Comparison of ENCODE assay signal across 1 cellular context in the genomic region with DNA sequence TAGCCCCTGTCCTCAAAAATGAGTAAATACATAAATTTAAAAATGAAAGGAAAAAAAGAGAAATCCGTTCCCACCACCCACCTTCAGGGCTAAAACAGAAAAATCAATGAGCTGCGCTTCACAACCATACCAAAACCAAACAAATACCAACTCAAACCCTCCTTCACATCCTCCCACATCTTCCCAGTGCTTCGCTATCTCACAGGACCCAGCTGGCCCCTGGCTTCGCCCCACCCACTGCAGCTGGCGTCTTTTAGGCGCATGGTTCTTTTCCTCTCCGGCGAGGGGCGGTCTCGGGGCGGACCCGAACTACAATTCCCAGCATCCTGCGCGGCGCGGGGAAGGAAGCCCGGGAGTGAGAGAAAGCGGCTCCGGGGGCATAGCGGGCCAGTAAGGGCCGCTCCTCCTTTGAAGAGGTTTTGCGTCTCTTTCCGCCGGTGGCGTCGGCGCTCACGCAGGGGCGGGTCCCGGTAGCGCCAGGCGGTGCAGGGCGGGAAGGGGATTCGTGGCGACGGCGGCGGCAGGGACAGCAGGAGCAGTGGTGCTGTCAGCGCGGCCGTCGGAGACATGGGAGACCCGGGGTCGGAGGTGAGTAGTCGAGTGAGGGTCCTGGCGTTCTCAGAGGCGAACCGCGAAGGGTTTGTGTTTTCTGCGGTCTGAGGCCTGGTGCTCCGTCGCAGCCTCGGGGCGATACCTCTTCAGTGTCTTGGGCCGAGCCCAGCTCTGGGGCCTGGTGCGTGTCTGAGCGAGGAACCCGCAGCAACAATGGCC.
TF ChIP-seq lines count a peak whose summit lies in the region.

A gene with protein sequence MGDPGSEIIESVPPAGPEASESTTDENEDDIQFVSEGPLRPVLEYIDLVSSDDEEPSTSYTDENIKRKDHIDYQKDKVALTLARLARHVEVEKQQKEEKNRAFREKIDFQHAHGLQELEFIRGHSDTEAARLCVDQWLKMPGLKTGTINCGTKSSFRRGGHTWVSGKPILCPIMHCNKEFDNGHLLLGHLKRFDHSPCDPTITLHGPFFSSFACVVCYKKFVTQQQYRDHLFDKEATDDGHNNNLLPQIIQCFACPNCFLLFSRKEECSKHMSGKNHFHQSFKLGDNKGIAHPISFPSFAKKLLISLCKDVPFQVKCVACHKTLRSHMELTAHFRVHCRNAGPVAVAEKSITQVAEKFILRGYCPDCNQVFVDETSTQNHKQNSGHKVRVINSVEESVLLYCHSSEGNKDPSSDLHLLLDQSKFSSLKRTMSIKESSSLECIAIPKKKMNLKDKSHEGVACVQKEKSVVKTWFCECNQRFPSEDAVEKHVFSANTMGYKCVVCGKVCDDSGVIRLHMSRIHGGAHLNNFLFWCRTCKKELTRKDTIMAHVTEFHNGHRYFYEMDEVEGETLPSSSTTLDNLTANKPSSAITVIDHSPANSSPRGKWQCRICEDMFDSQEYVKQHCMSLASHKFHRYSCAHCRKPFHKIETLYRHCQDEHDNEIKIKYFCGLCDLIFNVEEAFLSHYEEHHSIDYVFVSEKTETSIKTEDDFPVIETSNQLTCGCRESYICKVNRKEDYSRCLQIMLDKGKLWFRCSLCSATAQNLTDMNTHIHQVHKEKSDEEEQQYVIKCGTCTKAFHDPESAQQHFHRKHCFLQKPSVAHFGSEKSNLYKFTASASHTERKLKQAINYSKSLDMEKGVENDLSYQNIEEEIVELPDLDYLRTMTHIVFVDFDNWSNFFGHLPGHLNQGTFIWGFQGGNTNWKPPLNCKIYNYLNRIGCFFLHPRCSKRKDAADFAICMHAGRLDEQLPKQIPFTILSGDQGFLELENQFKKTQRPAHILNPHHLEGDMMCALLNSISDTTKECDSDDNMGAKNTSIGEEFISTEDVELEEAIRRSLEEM (plus strand): TSS at position 502 of the 771 bp plus-strand sequence. CDS start 66 bp downstream, at position 568.

TF ChIP-seq in HepG2, 621 proteins besides CTCF, POLR2A, EP300 and RAD21 (continued from another document and continues in another):
- TF ChIP-seq, protein P1, sequence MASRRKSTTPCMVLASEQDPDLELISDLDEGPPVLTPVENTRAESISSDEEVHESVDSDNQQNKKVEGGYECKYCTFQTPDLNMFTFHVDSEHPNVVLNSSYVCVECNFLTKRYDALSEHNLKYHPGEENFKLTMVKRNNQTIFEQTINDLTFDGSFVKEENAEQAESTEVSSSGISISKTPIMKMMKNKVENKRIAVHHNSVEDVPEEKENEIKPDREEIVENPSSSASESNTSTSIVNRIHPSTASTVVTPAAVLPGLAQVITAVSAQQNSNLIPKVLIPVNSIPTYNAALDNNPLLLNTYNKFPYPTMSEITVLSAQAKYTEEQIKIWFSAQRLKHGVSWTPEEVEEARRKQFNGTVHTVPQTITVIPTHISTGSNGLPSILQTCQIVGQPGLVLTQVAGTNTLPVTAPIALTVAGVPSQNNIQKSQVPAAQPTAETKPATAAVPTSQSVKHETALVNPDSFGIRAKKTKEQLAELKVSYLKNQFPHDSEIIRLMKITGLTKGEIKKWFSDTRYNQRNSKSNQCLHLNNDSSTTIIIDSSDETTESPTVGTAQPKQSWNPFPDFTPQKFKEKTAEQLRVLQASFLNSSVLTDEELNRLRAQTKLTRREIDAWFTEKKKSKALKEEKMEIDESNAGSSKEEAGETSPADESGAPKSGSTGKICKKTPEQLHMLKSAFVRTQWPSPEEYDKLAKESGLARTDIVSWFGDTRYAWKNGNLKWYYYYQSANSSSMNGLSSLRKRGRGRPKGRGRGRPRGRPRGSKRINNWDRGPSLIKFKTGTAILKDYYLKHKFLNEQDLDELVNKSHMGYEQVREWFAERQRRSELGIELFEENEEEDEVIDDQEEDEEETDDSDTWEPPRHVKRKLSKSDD (CRISPR knock-in tag; IDR thresholded peaks at IDR 0.05; ENCODE audit: low read depth) = peak; percentile 62; the same call in 1 of the 2 replicates
- TF ChIP-seq ZNF33A (CRISPR knock-in tag; IDR thresholded peaks at IDR 0.05; ENCODE audit: borderline replicate concordance) = 0 out of 2 replicates have a peak, but pooled peaks have one; percentile 34
- TF ChIP-seq ZNF660 (CRISPR knock-in tag; IDR thresholded peaks at IDR 0.05; ENCODE audit: borderline replicate concordance, low read depth) = no peak
- TF ChIP-seq CAMTA2 (CRISPR knock-in tag; IDR thresholded peaks at IDR 0.05; ENCODE audit: borderline replicate concordance) = no peak
- TF ChIP-seq GATAD1 (CRISPR knock-in tag; IDR thresholded peaks at IDR 0.05) = peak; percentile 88
- TF ChIP-seq, protein P2, sequence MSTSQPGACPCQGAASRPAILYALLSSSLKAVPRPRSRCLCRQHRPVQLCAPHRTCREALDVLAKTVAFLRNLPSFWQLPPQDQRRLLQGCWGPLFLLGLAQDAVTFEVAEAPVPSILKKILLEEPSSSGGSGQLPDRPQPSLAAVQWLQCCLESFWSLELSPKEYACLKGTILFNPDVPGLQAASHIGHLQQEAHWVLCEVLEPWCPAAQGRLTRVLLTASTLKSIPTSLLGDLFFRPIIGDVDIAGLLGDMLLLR (CRISPR knock-in tag; IDR thresholded peaks at IDR 0.05) = peak; percentile 77; the same call in 1 of the 2 replicates
- TF ChIP-seq, protein P3, sequence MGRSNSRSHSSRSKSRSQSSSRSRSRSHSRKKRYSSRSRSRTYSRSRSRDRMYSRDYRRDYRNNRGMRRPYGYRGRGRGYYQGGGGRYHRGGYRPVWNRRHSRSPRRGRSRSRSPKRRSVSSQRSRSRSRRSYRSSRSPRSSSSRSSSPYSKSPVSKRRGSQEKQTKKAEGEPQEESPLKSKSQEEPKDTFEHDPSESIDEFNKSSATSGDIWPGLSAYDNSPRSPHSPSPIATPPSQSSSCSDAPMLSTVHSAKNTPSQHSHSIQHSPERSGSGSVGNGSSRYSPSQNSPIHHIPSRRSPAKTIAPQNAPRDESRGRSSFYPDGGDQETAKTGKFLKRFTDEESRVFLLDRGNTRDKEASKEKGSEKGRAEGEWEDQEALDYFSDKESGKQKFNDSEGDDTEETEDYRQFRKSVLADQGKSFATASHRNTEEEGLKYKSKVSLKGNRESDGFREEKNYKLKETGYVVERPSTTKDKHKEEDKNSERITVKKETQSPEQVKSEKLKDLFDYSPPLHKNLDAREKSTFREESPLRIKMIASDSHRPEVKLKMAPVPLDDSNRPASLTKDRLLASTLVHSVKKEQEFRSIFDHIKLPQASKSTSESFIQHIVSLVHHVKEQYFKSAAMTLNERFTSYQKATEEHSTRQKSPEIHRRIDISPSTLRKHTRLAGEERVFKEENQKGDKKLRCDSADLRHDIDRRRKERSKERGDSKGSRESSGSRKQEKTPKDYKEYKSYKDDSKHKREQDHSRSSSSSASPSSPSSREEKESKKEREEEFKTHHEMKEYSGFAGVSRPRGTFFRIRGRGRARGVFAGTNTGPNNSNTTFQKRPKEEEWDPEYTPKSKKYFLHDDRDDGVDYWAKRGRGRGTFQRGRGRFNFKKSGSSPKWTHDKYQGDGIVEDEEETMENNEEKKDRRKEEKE (IDR thresholded peaks at IDR 0.05) = no peak
- TF ChIP-seq ZNF670 (CRISPR knock-in tag; IDR thresholded peaks at IDR 0.05; ENCODE audit: borderline replicate concordance) = peak; percentile 84
- TF ChIP-seq KLF16 (CRISPR knock-in tag; IDR thresholded peaks at IDR 0.05) = peak in 1 of 2 experiments; percentile 96; a peak in 2 of 4 replicates
- peak; percentile 40; the same call in 1 of the 2 replicates for TF ChIP-seq ZNF136 (CRISPR knock-in tag; IDR thresholded peaks at IDR 0.05; ENCODE audit: low read depth)
- TF ChIP-seq ARHGAP35 (CRISPR knock-in tag; IDR thresholded peaks at IDR 0.05; ENCODE audit: borderline replicate concordance) = no peak; the same call in 1 of the 2 replicates
- peak; percentile 57; the same call in 1 of the 2 replicates for TF ChIP-seq KLF12 (CRISPR knock-in tag; IDR thresholded peaks at IDR 0.05; ENCODE audit: borderline replicate concordance)
- TF ChIP-seq PITX1 (CRISPR knock-in tag; IDR thresholded peaks at IDR 0.05) = peak; percentile 92
- TF ChIP-seq MAFF (IDR thresholded peaks at IDR 0.05; ENCODE audit: low read depth, low read length) = no peak
- 0 out of 2 replicates have a peak, but pooled peaks have one; percentile 72 for TF ChIP-seq ZNF792 (CRISPR knock-in tag; IDR thresholded peaks at IDR 0.05)
- no peak; the same call in 1 of the 2 replicates for TF ChIP-seq KAT7 (CRISPR knock-in tag; IDR thresholded peaks at IDR 0.05; ENCODE audit: borderline replicate concordance)
- 0 out of 2 replicates have a peak, but pooled peaks have one; percentile 26 for TF ChIP-seq MTF2 (CRISPR knock-in tag; IDR thresholded peaks at IDR 0.05; ENCODE audit: borderline replicate concordance)
- TF ChIP-seq REL (CRISPR knock-in tag; conservative IDR thresholded peaks at IDR 0.05) = peak; percentile 92
- TF ChIP-seq ZKSCAN5 (CRISPR knock-in tag; IDR thresholded peaks at IDR 0.05) = no peak
- no peak for TF ChIP-seq MAF1 (CRISPR knock-in tag; IDR thresholded peaks at IDR 0.05; ENCODE audit: borderline replicate concordance)
- TF ChIP-seq ZNF44 (CRISPR knock-in tag; IDR thresholded peaks at IDR 0.05) = no peak
- TF ChIP-seq HOXA7 (CRISPR knock-in tag; IDR thresholded peaks at IDR 0.05) = no peak
- TF ChIP-seq, protein P4, sequence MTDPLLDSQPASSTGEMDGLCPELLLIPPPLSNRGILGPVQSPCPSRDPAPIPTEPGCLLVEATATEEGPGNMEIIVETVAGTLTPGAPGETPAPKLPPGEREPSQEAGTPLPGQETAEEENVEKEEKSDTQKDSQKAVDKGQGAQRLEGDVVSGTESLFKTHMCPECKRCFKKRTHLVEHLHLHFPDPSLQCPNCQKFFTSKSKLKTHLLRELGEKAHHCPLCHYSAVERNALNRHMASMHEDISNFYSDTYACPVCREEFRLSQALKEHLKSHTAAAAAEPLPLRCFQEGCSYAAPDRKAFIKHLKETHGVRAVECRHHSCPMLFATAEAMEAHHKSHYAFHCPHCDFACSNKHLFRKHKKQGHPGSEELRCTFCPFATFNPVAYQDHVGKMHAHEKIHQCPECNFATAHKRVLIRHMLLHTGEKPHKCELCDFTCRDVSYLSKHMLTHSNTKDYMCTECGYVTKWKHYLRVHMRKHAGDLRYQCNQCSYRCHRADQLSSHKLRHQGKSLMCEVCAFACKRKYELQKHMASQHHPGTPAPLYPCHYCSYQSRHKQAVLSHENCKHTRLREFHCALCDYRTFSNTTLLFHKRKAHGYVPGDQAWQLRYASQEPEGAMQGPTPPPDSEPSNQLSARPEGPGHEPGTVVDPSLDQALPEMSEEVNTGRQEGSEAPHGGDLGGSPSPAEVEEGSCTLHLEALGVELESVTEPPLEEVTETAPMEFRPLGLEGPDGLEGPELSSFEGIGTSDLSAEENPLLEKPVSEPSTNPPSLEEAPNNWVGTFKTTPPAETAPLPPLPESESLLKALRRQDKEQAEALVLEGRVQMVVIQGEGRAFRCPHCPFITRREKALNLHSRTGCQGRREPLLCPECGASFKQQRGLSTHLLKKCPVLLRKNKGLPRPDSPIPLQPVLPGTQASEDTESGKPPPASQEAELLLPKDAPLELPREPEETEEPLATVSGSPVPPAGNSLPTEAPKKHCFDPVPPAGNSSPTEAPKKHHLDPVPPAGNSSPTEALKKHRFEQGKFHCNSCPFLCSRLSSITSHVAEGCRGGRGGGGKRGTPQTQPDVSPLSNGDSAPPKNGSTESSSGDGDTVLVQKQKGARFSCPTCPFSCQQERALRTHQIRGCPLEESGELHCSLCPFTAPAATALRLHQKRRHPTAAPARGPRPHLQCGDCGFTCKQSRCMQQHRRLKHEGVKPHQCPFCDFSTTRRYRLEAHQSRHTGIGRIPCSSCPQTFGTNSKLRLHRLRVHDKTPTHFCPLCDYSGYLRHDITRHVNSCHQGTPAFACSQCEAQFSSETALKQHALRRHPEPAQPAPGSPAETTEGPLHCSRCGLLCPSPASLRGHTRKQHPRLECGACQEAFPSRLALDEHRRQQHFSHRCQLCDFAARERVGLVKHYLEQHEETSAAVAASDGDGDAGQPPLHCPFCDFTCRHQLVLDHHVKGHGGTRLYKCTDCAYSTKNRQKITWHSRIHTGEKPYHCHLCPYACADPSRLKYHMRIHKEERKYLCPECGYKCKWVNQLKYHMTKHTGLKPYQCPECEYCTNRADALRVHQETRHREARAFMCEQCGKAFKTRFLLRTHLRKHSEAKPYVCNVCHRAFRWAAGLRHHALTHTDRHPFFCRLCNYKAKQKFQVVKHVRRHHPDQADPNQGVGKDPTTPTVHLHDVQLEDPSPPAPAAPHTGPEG (CRISPR knock-in tag; IDR thresholded peaks at IDR 0.05) = peak; percentile 63; the same call in 1 of the 2 replicates
- TF ChIP-seq ZNF605 (CRISPR knock-in tag; IDR thresholded peaks at IDR 0.05) = peak; percentile 96
- TF ChIP-seq, protein P5, sequence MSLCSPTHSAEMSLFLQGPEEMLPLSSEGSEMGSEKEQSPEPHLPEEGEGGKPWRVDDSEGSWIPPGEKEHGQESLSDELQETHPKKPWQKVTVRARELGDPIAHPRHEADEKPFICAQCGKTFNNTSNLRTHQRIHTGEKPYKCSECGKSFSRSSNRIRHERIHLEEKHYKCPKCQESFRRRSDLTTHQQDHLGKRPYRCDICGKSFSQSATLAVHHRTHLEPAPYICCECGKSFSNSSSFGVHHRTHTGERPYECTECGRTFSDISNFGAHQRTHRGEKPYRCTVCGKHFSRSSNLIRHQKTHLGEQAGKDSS (CRISPR knock-in tag; IDR thresholded peaks at IDR 0.05; ENCODE audit: borderline replicate concordance, low read depth) = 0 out of 2 replicates have a peak, but pooled peaks have one; percentile 18
- TF ChIP-seq TEAD2 (CRISPR knock-in tag; IDR thresholded peaks at IDR 0.05) = no peak
- peak; percentile 29 for TF ChIP-seq CBX1 (IDR thresholded peaks at IDR 0.05; ENCODE audit: low read depth)
- TF ChIP-seq ZNF629 (CRISPR knock-in tag; conservative IDR thresholded peaks at IDR 0.05) = 0 out of 2 replicates have a peak, but pooled peaks have one; percentile 6
- TF ChIP-seq, protein P6, sequence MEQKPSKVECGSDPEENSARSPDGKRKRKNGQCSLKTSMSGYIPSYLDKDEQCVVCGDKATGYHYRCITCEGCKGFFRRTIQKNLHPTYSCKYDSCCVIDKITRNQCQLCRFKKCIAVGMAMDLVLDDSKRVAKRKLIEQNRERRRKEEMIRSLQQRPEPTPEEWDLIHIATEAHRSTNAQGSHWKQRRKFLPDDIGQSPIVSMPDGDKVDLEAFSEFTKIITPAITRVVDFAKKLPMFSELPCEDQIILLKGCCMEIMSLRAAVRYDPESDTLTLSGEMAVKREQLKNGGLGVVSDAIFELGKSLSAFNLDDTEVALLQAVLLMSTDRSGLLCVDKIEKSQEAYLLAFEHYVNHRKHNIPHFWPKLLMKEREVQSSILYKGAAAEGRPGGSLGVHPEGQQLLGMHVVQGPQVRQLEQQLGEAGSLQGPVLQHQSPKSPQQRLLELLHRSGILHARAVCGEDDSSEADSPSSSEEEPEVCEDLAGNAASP (CRISPR knock-in tag; IDR thresholded peaks at IDR 0.05; ENCODE audit: borderline replicate concordance) = peak; percentile 82
- no peak for TF ChIP-seq ZNF326 (CRISPR knock-in tag; IDR thresholded peaks at IDR 0.05; ENCODE audit: borderline replicate concordance)
- peak; percentile 96 for TF ChIP-seq KLF11 (CRISPR knock-in tag; IDR thresholded peaks at IDR 0.05)
- TF ChIP-seq, protein P7, sequence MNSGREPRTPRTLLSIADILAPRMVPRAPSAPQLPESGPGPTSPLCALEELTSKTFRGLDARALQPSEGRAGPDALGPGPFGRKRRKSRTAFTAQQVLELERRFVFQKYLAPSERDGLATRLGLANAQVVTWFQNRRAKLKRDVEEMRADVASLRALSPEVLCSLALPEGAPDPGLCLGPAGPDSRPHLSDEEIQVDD (CRISPR knock-in tag; IDR thresholded peaks at IDR 0.05; ENCODE audit: borderline replicate concordance) = no peak; the same call in 1 of the 2 replicates
- peak in 1 of 2 experiments; percentile 3; a peak in 1 of 4 replicates for TF ChIP-seq NR2F1 (CRISPR knock-in tag; IDR thresholded peaks at IDR 0.05)
